ENCODE assay signal across 26 cellular contexts in genomic region chr18:42486296-42486695, GRCh38.
"Had no signal": no experiment of that assay in that cellular context is flagged by ENCODE, and none has a peak within 500 bp of the region (broad histone marks: within the 10 kb centered on the region; RNA-seq: fewer than 3 reads in every experiment).

No MANE protein-coding gene starts in this region.

- ATAC-seq: activated CD4-positive, alpha-beta T cell treated with anti-CD3 and anti-CD28 coated beads for 36 hours; activated CD8-positive, alpha-beta memory T cell treated with anti-CD3 and anti-CD28 coated beads, Interleukin-2, amount 10 ng/mL, durations not matched to agents 7 days and 5 days; activated CD8-positive, alpha-beta T cell treated with anti-CD3 and anti-CD28 coated beads, Interleukin-2, amount 10 ng/mL, durations not matched to agents 7 days and 5 days; activated naive CD4-positive, alpha-beta T cell treated with anti-CD3 and anti-CD28 coated beads, Interleukin-2, amount 50 U/mL, for 72 hours; gastrocnemius medialis; heart left ventricle had no signal

- H3K4me1 ChIP-seq: ascending aorta, colonic mucosa, esophagus squamous epithelium, gastrocnemius medialis, heart left ventricle had no signal

- DNase-seq: activated CD4-positive, alpha-beta memory T cell treated with anti-CD3 and anti-CD28 coated beads for 36 hours; activated CD4-positive, alpha-beta T cell treated with anti-CD3 and anti-CD28 coated beads for 36 hours; activated CD4-positive, alpha-beta T cell treated with anti-CD3 and anti-CD28 coated beads, Interleukin-2, amount 10 ng/mL, durations not matched to agents 24 days and 14 days; activated CD4-positive, CD25-positive, alpha-beta regulatory T cell; activated CD4-positive, CD25-positive, alpha-beta regulatory T cell treated with anti-CD3 and anti-CD28 coated beads, Interleukin-2, amount 50 U/mL, for 72 hours; activated CD8-positive, alpha-beta memory T cell treated with anti-CD3 and anti-CD28 coated beads, Interleukin-2, amount 10 ng/mL, durations not matched to agents 7 days and 5 days; activated CD8-positive, alpha-beta memory T cell treated with anti-CD3 and anti-CD28 coated beads, Interleukin-2, amount 50 U/mL, for 4 hours; activated CD8-positive, alpha-beta T cell treated with anti-CD3 and anti-CD28 coated beads, Interleukin-2, amount 10 ng/mL, durations not matched to agents 7 days and 5 days; activated gamma-delta T cell; activated naive CD4-positive, alpha-beta T cell; activated naive CD4-positive, alpha-beta T cell treated with anti-CD3 and anti-CD28 coated beads, Interleukin-2, amount 10 ng/mL, durations not matched to agents 7 days and 5 days; activated naive CD8-positive, alpha-beta T cell treated with anti-CD3 and anti-CD28 coated beads, Interleukin-2, amount 10 ng/mL, durations not matched to agents 7 days and 5 days; activated T-cell treated with anti-CD3 and anti-CD28 coated beads, Interleukin-2, amount 50 U/mL, for 1 hour; activated T-cell treated with anti-CD3 and anti-CD28 coated beads, Interleukin-2, amount 50 U/mL, for 48 hours; caudate nucleus; colonic mucosa; effector CD8-positive, alpha-beta T cell; esophagus squamous epithelium; foreskin fibroblast; gastrocnemius medialis; glutamatergic neuron; heart left ventricle; T-helper 2 cell had no signal

- H3K4me3 ChIP-seq: ascending aorta, colonic mucosa, esophagus squamous epithelium, gastrocnemius medialis, heart left ventricle had no signal

- H3K9me3 ChIP-seq: ascending aorta, colonic mucosa, esophagus squamous epithelium, gastrocnemius medialis had no signal

- H3K27me3 ChIP-seq: ascending aorta, colonic mucosa, esophagus squamous epithelium, gastrocnemius medialis, heart left ventricle had no signal

- H3K36me3 ChIP-seq: ascending aorta, colonic mucosa, esophagus squamous epithelium, gastrocnemius medialis, heart left ventricle had no signal

- H3K27ac ChIP-seq: ascending aorta, colonic mucosa, epithelial cell of prostate, esophagus squamous epithelium, gastrocnemius medialis, heart left ventricle had no signal
